In genomic region chr3:123365450-123366143, GRCh38 we compare ENCODE assay signal across 8 cellular contexts.
DNase-seq lines count a peak whose midpoint lies in the region; TF ChIP-seq lines count a peak whose summit lies in the region.

No MANE protein-coding gene starts in this region.

- H3K4me1 ChIP-seq in GM23248 (ENCODE audit: insufficient read depth) (no peaks in the 10 kb centered on the region), sigmoid colon (peaks cover 0 to 62% (median 51%) of the 10 kb centered on the region in 4 donors), suprapubic skin (no peaks in the 10 kb centered on the region)

- no peak overlapping the region for H3K4me3 ChIP-seq in GM23248
- H3K4me3 ChIP-seq in fibroblast of mammary gland (ENCODE audit: control insufficient read depth, low read depth, low read length) = no peak overlapping the region
- no peak overlapping the region for H3K4me3 ChIP-seq in sigmoid colon
- H3K4me3 ChIP-seq in suprapubic skin = no peak overlapping the region

- 79 to 85% methylated on average over 6 of the region's 6 CpGs for WGBS in GM23248 (ENCODE audit: low coverage in 1 of 2, low lambda C conversion rate in 2 of 2, missing lambda C conversion rate in 2 of 2), 2 experiments
- 70 to 77% methylated on average over 6 of the region's 6 CpGs for WGBS in sigmoid colon, 2 donors
- 74% methylated on average over 6 of the region's 6 CpGs for WGBS in suprapubic skin

- no peaks in the 10 kb centered on the region for H3K9me2 ChIP-seq in GM23248 (ENCODE audit: insufficient read depth)

- TF ChIP-seq CTCF in fibroblast of mammary gland (conservative IDR thresholded peaks at IDR 0.05; ENCODE audit: control insufficient read depth, insufficient read depth, low read depth, low read length) (peak; percentile 49), sigmoid colon (IDR thresholded peaks at IDR 0.05) (peak in 1 of 4 experiments; percentile 34), suprapubic skin (IDR thresholded peaks at IDR 0.05) (no peak)

- H2AFZ ChIP-seq in GM23248 = no peak overlapping the region

- H3K79me2 ChIP-seq in GM23248 (ENCODE audit: insufficient read depth) = no peaks in the 10 kb centered on the region

- no peaks in the 10 kb centered on the region for H3F3A ChIP-seq in GM23248 (ENCODE audit: insufficient read depth)

- peaks cover 23% of the 10 kb centered on the region for H3K27me3 ChIP-seq in GM23248 (replicated peaks; ENCODE audit: insufficient read depth)
- no peaks in the 10 kb centered on the region for H3K27me3 ChIP-seq in sigmoid colon
- H3K27me3 ChIP-seq in suprapubic skin = peaks cover 6% of the 10 kb centered on the region

- H3K9me3 ChIP-seq in GM23248 (ENCODE audit: low read depth) = no peaks in the 10 kb centered on the region
- no peaks in the 10 kb centered on the region for H3K9me3 ChIP-seq in sigmoid colon
- H3K9me3 ChIP-seq in suprapubic skin = no peaks in the 10 kb centered on the region

- no peak for TF ChIP-seq POLR2A in sigmoid colon (IDR thresholded peaks at IDR 0.05)
- no peak for TF ChIP-seq POLR2A in suprapubic skin (IDR thresholded peaks at IDR 0.05)

- intact Hi-C loops in sigmoid colon (cut with DNase I) = no loop called here

- DNase-seq in GM23248 (peak; percentile 30), NCI-H82 treated with DMSO at 0.1 percent for 48 hours (lab: John Stamatoyannopoulos, UW; ENCODE audit: unreplicated experiment) (peak; percentile 90), fibroblast of mammary gland (ENCODE audit: low read depth) (no peak), sigmoid colon (peak; percentile 56), T1000 (lab: John Stamatoyannopoulos, UW) (no peak), ecto neural progenitor cell (ENCODE audit: low spot score) (no peak), suprapubic skin (ENCODE audit: low spot score in 2 of 2) (no peak), NOMO-1 treated with dmso at 0.1 percent for 144 hours (lab: John Stamatoyannopoulos, UW; ENCODE audit: unreplicated experiment) (no peak)

- no peaks in the 10 kb centered on the region for H4K20me1 ChIP-seq in GM23248 (ENCODE audit: insufficient read depth)

- TF ChIP-seq EP300 in sigmoid colon (IDR thresholded peaks at IDR 0.05) = no peak
- TF ChIP-seq EP300 in suprapubic skin (IDR thresholded peaks at IDR 0.05) = no peak

- in situ Hi-C loops in GM23248 (cut with MboI) = no loop called here

- H3K36me3 ChIP-seq in GM23248 (ENCODE audit: low read depth) (no peaks in the 10 kb centered on the region), sigmoid colon (no peaks in the 10 kb centered on the region), suprapubic skin (no peaks in the 10 kb centered on the region)

- H3K9ac ChIP-seq in GM23248 = no peak overlapping the region

- no peak overlapping the region for H3K4me2 ChIP-seq in GM23248 (ENCODE audit: unreplicated experiment)

- H3K27ac ChIP-seq in GM23248 (no peak overlapping the region), sigmoid colon (peak overlapping the region in 2 of 4 donors; percentile 18 to 41), suprapubic skin (no peak overlapping the region)

Comparison
In these comparisons a context has a peak if more than half of its experiments do, and no peak if none do; other contexts are left out.
1. DNase-seq: peak in GM23248 (single experiment), NCI-H82 treated with DMSO at 0.1 percent for 48 hours (single experiment) and sigmoid colon (single experiment); none in fibroblast of mammary gland (single experiment), T1000 (single experiment), ecto neural progenitor cell (single experiment), suprapubic skin (0 of 2) and NOMO-1 treated with dmso at 0.1 percent for 144 hours (single experiment).